Comparison of ENCODE assay signal across 8 cellular contexts in genomic region chr17:18038861-18039534, GRCh38.
DNase-seq lines count a peak whose midpoint lies in the region; ATAC-seq and TF ChIP-seq lines count a peak whose summit lies in the region.

TSS of gene ATPAF2 (minus strand) at chr17:18039168. CDS start at chr17:18039013, 155 bp downstream.
TSS of gene GID4 (plus strand) at chr17:18039408. CDS start at chr17:18039465, 57 bp downstream.

- peaks cover 27% of the 10 kb centered on the region for H3K79me2 ChIP-seq in OCI-LY3 (ENCODE audit: low read length)

- peak; percentile 77 for ATAC-seq in GM21526 (IDR thresholded peaks at IDR 0.05; ENCODE audit: low FRiP score, unreplicated experiment)

- no peak within 1 kb of the TSS for H2AFZ ChIP-seq in OCI-LY3 (ENCODE audit: low read depth, low read length)

- no peaks in the 10 kb centered on the region for H4K20me1 ChIP-seq in OCI-LY3 (ENCODE audit: insufficient read depth, low read length)

- H3K27ac ChIP-seq in OCI-LY3 (ENCODE audit: low read length) = peak within 1 kb of the TSS; percentile 23

- H3K36me3 ChIP-seq in OCI-LY3 (replicated peaks; ENCODE audit: low read depth, low read length) = no peaks in the 10 kb centered on the region

- H3K9ac ChIP-seq in OCI-LY3 (ENCODE audit: low read length) = peak within 1 kb of the TSS; percentile 64

- H3K9me3 ChIP-seq in OCI-LY3 (ENCODE audit: insufficient read depth, low read length) = no peaks in the 10 kb centered on the region

- no peak for TF ChIP-seq CTCF in OCI-LY3 (IDR thresholded peaks at IDR 0.05; ENCODE audit: low read depth, low read length)

- DNase-seq in DMS114 treated with DMSO at 0.1 percent for 48 hours (lab: John Stamatoyannopoulos, UW; ENCODE audit: unreplicated experiment) = peak; percentile 65
- DNase-seq in HuH-7.5 (ENCODE audit: low spot score) = peak; percentile 86
- peak; percentile 100 for DNase-seq in activated T-cell treated with anti-CD3 and anti-CD28 coated beads for 1 hour (ENCODE audit: low read depth)
- DNase-seq in epidermal melanocyte (ENCODE audit: insufficient read length, low spot score) = peak; percentile 92
- DNase-seq in middle frontal gyrus (ENCODE audit: extremely low spot score, low spot score) = peak; percentile 97
- DNase-seq in stimulated activated CD8-positive, alpha-beta memory T cell treated with anti-CD3 and anti-CD28 coated beads, Interleukin-2, amount 100 ng/mL, for 1 hour (ENCODE audit: low read depth in 2 of 2) = peak; percentile 98 to 99

- H3K27me3 ChIP-seq in OCI-LY3 (ENCODE audit: low read depth, low read length) = no peaks in the 10 kb centered on the region

- H3K4me3 ChIP-seq in OCI-LY3 (ENCODE audit: low read length) = peak within 1 kb of the TSS; percentile 92

- peaks cover 11% of the 10 kb centered on the region for H3K4me1 ChIP-seq in OCI-LY3 (ENCODE audit: low read length)

- peak within 1 kb of the TSS; percentile 79 for H3K4me2 ChIP-seq in OCI-LY3 (ENCODE audit: low read length)

Comparison
In these comparisons a context has a peak if more than half of its experiments do, and no peak if none do; other contexts are left out.
1. Peak in every context shown above with its lines: DNase-seq, ATAC-seq, H3K4me3 ChIP-seq and H3K27ac ChIP-seq.